In genomic region chr14:50061664-50062437, GRCh38 we compare ENCODE assay signal across 8 cellular contexts. TPM values are rescaled to one million over a fixed set of nuclear protein-coding genes. Genes with fewer than 3 reads are reported as not detected.
DNase-seq lines count a peak whose midpoint lies in the region; ATAC-seq and TF ChIP-seq lines count a peak whose summit lies in the region.

No MANE protein-coding gene starts in this region.

- H3K27me3 Mint-ChIP-seq in T-helper 17 cell = no peaks in the 10 kb centered on the region
- no peaks in the 10 kb centered on the region for H3K27me3 Mint-ChIP-seq in brain

- peak overlapping the region; percentile 83 for H3K27ac ChIP-seq in lower lobe of right lung
- peak overlapping the region; percentile 81 to 91 for H3K27ac ChIP-seq in thoracic aorta

- H3K36me3 Mint-ChIP-seq in T-helper 17 cell (ENCODE audit: low read depth) = peaks cover 2% of the 10 kb centered on the region
- no peaks in the 10 kb centered on the region for H3K36me3 Mint-ChIP-seq in brain

- H3K27me3 ChIP-seq in lower lobe of right lung (ENCODE audit: low read depth) (no peaks in the 10 kb centered on the region), thoracic aorta (replicated peaks; ENCODE audit: insufficient read depth) (no peaks in the 10 kb centered on the region)

- H3K4me3 ChIP-seq in lower lobe of right lung (peak overlapping the region; percentile 3), thoracic aorta (no peak overlapping the region)

- H3K36me3 ChIP-seq in lower lobe of right lung (no peaks in the 10 kb centered on the region), thoracic aorta (no peaks in the 10 kb centered on the region)

- ATAC-seq in GM21390 (IDR thresholded peaks at IDR 0.05; ENCODE audit: unreplicated experiment) (peak; percentile 48), T-helper 17 cell (peak; percentile 69), lower lobe of right lung (peak; percentile 72 to 76), thoracic aorta (ENCODE audit: insufficient number of reproducible peaks, low FRiP score, low read depth) (no peak)

- H3K27ac Mint-ChIP-seq in T-helper 17 cell (peak overlapping the region; percentile 100), brain (peak overlapping the region; percentile 13 to 94 (median 80))

- DNase-seq in GDM1 (lab: John Stamatoyannopoulos, UW) (peak; percentile 18), HT-29 (ENCODE audit: low spot score) (peak; percentile 55), T-helper 17 cell (peak; percentile 42 to 54 (median 47)), lower lobe of right lung (no peak), thoracic aorta (ENCODE audit: low spot score) (no peak), hippocampal formation (lab: John Stamatoyannopoulos, UW) (no peak)

- H3K9me3 ChIP-seq in T-helper 17 cell (ENCODE audit: control insufficient read depth, low read length, poor library complexity, severe bottlenecking) = no peaks in the 10 kb centered on the region
- no peaks in the 10 kb centered on the region for H3K9me3 ChIP-seq in lower lobe of right lung
- H3K9me3 ChIP-seq in thoracic aorta = no peaks in the 10 kb centered on the region

- TF ChIP-seq CTCF in brain (conservative IDR thresholded peaks at IDR 0.05) (no peak), lower lobe of right lung (IDR thresholded peaks at IDR 0.05) (no peak), thoracic aorta (IDR thresholded peaks at IDR 0.05) (no peak)

- peaks cover 60% of the 10 kb centered on the region for H3K4me1 Mint-ChIP-seq in T-helper 17 cell
- peaks cover 38% of the 10 kb centered on the region for H3K4me1 Mint-ChIP-seq in brain

- intact Hi-C loops in lower lobe of right lung (cut with DNase I) = no loop called here

- H3K4me1 ChIP-seq in lower lobe of right lung = peaks cover 42% of the 10 kb centered on the region
- peaks cover 28 to 38% of the 10 kb centered on the region in 2 donors for H3K4me1 ChIP-seq in thoracic aorta (ENCODE audit: control insufficient read depth in 1 of 2, low read depth in 2 of 2)

- H3K9me3 Mint-ChIP-seq in brain = no peaks in the 10 kb centered on the region

- H3K4me3 Mint-ChIP-seq in T-helper 17 cell (peak overlapping the region; percentile 97), brain (peak overlapping the region in 1 of 5 experiments; percentile 36)

RNA-seq across cellular contexts. Expression of gene VCPKMT, which starts 54.5 kb away (rescaled TPM):
- total RNA-seq in HT-29 (2014; rRNA removed; shearing (Covaris generic)) = 5.9 and 6.4 TPM in 2 replicates
- total RNA-seq in T-helper 17 cell (10 to 100 TPM; 24.5 to 26.3 TPM), lower lobe of right lung (8.0 TPM), thoracic aorta (10 to 100 TPM in 1 of 2 donors, 1 to 10 TPM in 1; 8.1 to 12.2 TPM)
- polyA plus RNA-seq in brain (ENCODE audit: insufficient read depth, low read depth, low replicate concordance) = 3.8 TPM

Comparison
In these comparisons a context has a peak if more than half of its experiments do, and no peak if none do; other contexts are left out.
1. DNase-seq: peak in GDM1 (single experiment), HT-29 (single experiment) and T-helper 17 cell (3 of 3); none in lower lobe of right lung (single experiment), thoracic aorta (single experiment) and hippocampal formation (0 of 2).